12 cellular contexts compared by ENCODE assay signal in genomic region chr10:85741626-85742300, GRCh38.
A peak's percentile ranks its signal among the peaks of the same experiment; 100 is the strongest.
DNase-seq lines count a peak whose midpoint lies in the region; ATAC-seq and TF ChIP-seq lines count a peak whose summit lies in the region.
"Had no signal": no experiment of that assay in that cellular context is flagged by ENCODE, and none has a peak within 500 bp of the region (broad histone marks: within the 10 kb centered on the region; RNA-seq: fewer than 3 reads in every experiment).

No MANE protein-coding gene starts in this region.

- H3K27me3 Mint-ChIP-seq in MCF 10A (ENCODE audit: insufficient read depth, unreplicated experiment), result no peaks in the 10 kb centered on the region
- H3K27me3 Mint-ChIP-seq in stimulated activated naive B cell treated with anti-CD40 and anti-IgM and Interleukin-4, amounts not matched to agents 10 μg/mL and 1 μg/mL and 100 μg/mL, for 72 hours, result peaks cover 0 to 4% of the 10 kb centered on the region in 2 donors

- peak; percentile 84 for ATAC-seq in HG02642 (IDR thresholded peaks at IDR 0.05; ENCODE audit: poor library complexity, unreplicated experiment)
- ATAC-seq in stimulated activated naive B cell treated with anti-CD40 and anti-IgM and Interleukin-4, amounts not matched to agents 10 μg/mL and 1 μg/mL and 100 μg/mL, for 72 hours (replicated peaks), result peak in 1 of 2 donors; percentile 53

- TF ChIP-seq CTCF in MCF 10A (IDR thresholded peaks at IDR 0.05; ENCODE audit: unreplicated experiment) (no peak), breast epithelium (IDR thresholded peaks at IDR 0.05) (no peak), tibial artery (IDR thresholded peaks at IDR 0.05) (no peak)

- H3K4me1 ChIP-seq in breast epithelium (no peaks in the 10 kb centered on the region), tibial artery (no peaks in the 10 kb centered on the region)

- no peak for TF ChIP-seq POLR2A in breast epithelium (IDR thresholded peaks at IDR 0.05)

- no peaks in the 10 kb centered on the region for H3K27me3 ChIP-seq in breast epithelium
- no peaks in the 10 kb centered on the region for H3K27me3 ChIP-seq in tibial artery

- no peak overlapping the region for H3K27ac ChIP-seq in breast epithelium
- no peak overlapping the region for H3K27ac ChIP-seq in tibial artery

- CTCF ChIA-PET in MCF 10A (lab: Yijun Ruan, JAX), result no interaction called here

- no peaks in the 10 kb centered on the region for H3K36me3 Mint-ChIP-seq in MCF 10A (ENCODE audit: insufficient read depth, unreplicated experiment)
- no peaks in the 10 kb centered on the region for H3K36me3 Mint-ChIP-seq in stimulated activated naive B cell treated with anti-CD40 and anti-IgM and Interleukin-4, amounts not matched to agents 10 μg/mL and 1 μg/mL and 100 μg/mL, for 72 hours

- no peaks in the 10 kb centered on the region for H3K4me1 Mint-ChIP-seq in MCF 10A (ENCODE audit: insufficient read depth, unreplicated experiment)
- no peaks in the 10 kb centered on the region for H3K4me1 Mint-ChIP-seq in stimulated activated naive B cell treated with anti-CD40 and anti-IgM and Interleukin-4, amounts not matched to agents 10 μg/mL and 1 μg/mL and 100 μg/mL, for 72 hours

- H3K27ac Mint-ChIP-seq in MCF 10A (ENCODE audit: low read depth, unreplicated experiment), result peak overlapping the region; percentile 3
- H3K27ac Mint-ChIP-seq in stimulated activated naive B cell treated with anti-CD40 and anti-IgM and Interleukin-4, amounts not matched to agents 10 μg/mL and 1 μg/mL and 100 μg/mL, for 72 hours, result no peak overlapping the region

- H3K4me3 ChIP-seq in breast epithelium (no peak overlapping the region), tibial artery (no peak overlapping the region)

- BruUV-seq in MCF 10A (replicated peaks; lab: Mats Ljungman, UMichigan), result no TSS peak

- DNase-seq in MCF 10A (ENCODE audit: unreplicated experiment), result no peak
- DNase-seq in breast epithelium (ENCODE audit: low spot score in 2 of 2), result no peak
- DNase-seq in HT1080 (ENCODE audit: low read depth), result peak; percentile 32
- no peak for DNase-seq in stimulated activated naive B cell treated with anti-CD40 and anti-IgM and Interleukin-4, amounts not matched to agents 10 μg/mL and 1 μg/mL and 100 μg/mL, for 72 hours
- no peak for DNase-seq in AG08396 (ENCODE audit: low spot score)
- DNase-seq in tibial artery, result no peak
- DNase-seq in NCI-H1417 treated with DMSO at 0.1 percent for 48 hours (lab: John Stamatoyannopoulos, UW), result no peak
- DNase-seq: H7, hippocampal formation, NCI-H345, nucleus accumbens had no signal

- POLR2A ChIA-PET in MCF 10A (lab: Yijun Ruan, JAX), result no interaction called here

- H3K36me3 ChIP-seq in breast epithelium (no peaks in the 10 kb centered on the region), tibial artery (no peaks in the 10 kb centered on the region)

- intact Hi-C loops in MCF 10A (cut with micrococcal nuclease) (no loop called here), breast epithelium (cut with DNase I; ENCODE audit: low total_unique reads) (no loop called here), tibial artery (cut with DNase I; ENCODE audit: low total_unique reads) (no loop called here)

- H3K9me3 ChIP-seq in breast epithelium (no peaks in the 10 kb centered on the region), tibial artery (no peaks in the 10 kb centered on the region)

- peaks cover 9% of the 10 kb centered on the region for H3K9me3 Mint-ChIP-seq in MCF 10A (ENCODE audit: unreplicated experiment)
- peaks cover 3 to 4% of the 10 kb centered on the region in 2 donors for H3K9me3 Mint-ChIP-seq in stimulated activated naive B cell treated with anti-CD40 and anti-IgM and Interleukin-4, amounts not matched to agents 10 μg/mL and 1 μg/mL and 100 μg/mL, for 72 hours

- H3K4me3 Mint-ChIP-seq in MCF 10A (ENCODE audit: unreplicated experiment), result peak overlapping the region; percentile 48
- peak overlapping the region; percentile 39 to 49 for H3K4me3 Mint-ChIP-seq in stimulated activated naive B cell treated with anti-CD40 and anti-IgM and Interleukin-4, amounts not matched to agents 10 μg/mL and 1 μg/mL and 100 μg/mL, for 72 hours
